In genomic region chr11:118047749-118048148, GRCh38 we compare ENCODE assay signal across 27 cellular contexts. TPM values are rescaled to one million over a fixed set of nuclear protein-coding genes. Genes with fewer than 3 reads are reported as not detected.
A peak's percentile ranks its signal among the peaks of the same experiment; 100 is the strongest.
DNase-seq lines count a peak whose midpoint lies in the region; ATAC-seq lines count a peak whose summit lies in the region.
"Had no signal": no experiment of that assay in that cellular context is flagged by ENCODE, and none has a peak within 500 bp of the region (broad histone marks: within the 10 kb centered on the region; RNA-seq: fewer than 3 reads in every experiment).

No MANE protein-coding gene starts in this region.

- H2AFZ ChIP-seq in GM23248, result no peak overlapping the region

- H4K20me1 ChIP-seq in GM23248 (ENCODE audit: insufficient read depth), result no peaks in the 10 kb centered on the region
- H4K20me1 ChIP-seq: BLaER1 treated with 17β-estradiol and CSF1 and Interleukin-3, amounts not matched to agents 10 nM and 100 nM had no signal

- no peak for DNase-seq in activated naive CD8-positive, alpha-beta T cell treated with anti-CD3 and anti-CD28 coated beads for 36 hours
- DNase-seq in T-cell (no peak), GM23248 (no peak)
- DNase-seq in activated naive CD8-positive, alpha-beta T cell treated with anti-CD3 and anti-CD28 coated beads, Interleukin-2, amount 50 U/mL, for 24 hours, result no peak
- DNase-seq in NK-92 treated with Interleukin-12 subunit alpha and Interleukin-12 subunit beta, amount 100 ng/mL, for 24 hours (lab: John Stamatoyannopoulos, UW), result no peak
- DNase-seq: activated CD4-positive, CD25-positive, alpha-beta regulatory T cell treated with anti-CD3 and anti-CD28 coated beads, Interleukin-2, amount 50 U/mL, for 72 hours; cerebellar nuclear complex; mesenchymal stem cell; NCI-H1092 treated with DMSO at 0.1 percent for 48 hours; NCI-H1930; NCI-H2227 treated with DMSO at 0.1 percent for 48 hours; NCI-H748 treated with DMSO at 0.1 percent for 48 hours; occipital lobe; retina; small intestine; trophoblast cell had no signal

- H3K79me2 ChIP-seq in GM23248 (ENCODE audit: insufficient read depth), result no peaks in the 10 kb centered on the region

- H3K9me3 ChIP-seq in GM23248 (ENCODE audit: low read depth), result no peaks in the 10 kb centered on the region
- H3K9me3 ChIP-seq: BLaER1 treated with 17β-estradiol and CSF1 and Interleukin-3, amounts not matched to agents 10 nM and 100 nM had no signal

- H3K4me2 ChIP-seq in GM23248 (ENCODE audit: unreplicated experiment), result no peak overlapping the region

- no peaks in the 10 kb centered on the region for H3K27me3 Mint-ChIP-seq in activated naive CD8-positive, alpha-beta T cell
- no peaks in the 10 kb centered on the region for H3K27me3 Mint-ChIP-seq in activated naive CD8-positive, alpha-beta T cell treated with anti-CD3 and anti-CD28 coated beads for 36 hours
- no peaks in the 10 kb centered on the region for H3K27me3 Mint-ChIP-seq in T-cell
- H3K27me3 Mint-ChIP-seq in activated naive CD8-positive, alpha-beta T cell treated with anti-CD3 and anti-CD28 coated beads, Interleukin-2, amount 50 U/mL, for 24 hours, result no peaks in the 10 kb centered on the region
- H3K27me3 Mint-ChIP-seq in stimulated activated memory B cell treated with anti-CD40 and anti-IgM and Interleukin-4, amounts not matched to agents 10 μg/mL and 1 μg/mL and 100 μg/mL, for 72 hours, result no peaks in the 10 kb centered on the region

- no peaks in the 10 kb centered on the region for H3K9me3 Mint-ChIP-seq in activated naive CD8-positive, alpha-beta T cell (ENCODE audit: low read depth)
- H3K9me3 Mint-ChIP-seq in activated naive CD8-positive, alpha-beta T cell treated with anti-CD3 and anti-CD28 coated beads for 36 hours, result no peaks in the 10 kb centered on the region
- no peaks in the 10 kb centered on the region for H3K9me3 Mint-ChIP-seq in T-cell
- no peaks in the 10 kb centered on the region for H3K9me3 Mint-ChIP-seq in activated naive CD8-positive, alpha-beta T cell treated with anti-CD3 and anti-CD28 coated beads, Interleukin-2, amount 50 U/mL, for 24 hours
- H3K9me3 Mint-ChIP-seq in stimulated activated memory B cell treated with anti-CD40 and anti-IgM and Interleukin-4, amounts not matched to agents 10 μg/mL and 1 μg/mL and 100 μg/mL, for 72 hours, result no peaks in the 10 kb centered on the region

- H3K4me3 Mint-ChIP-seq in activated naive CD8-positive, alpha-beta T cell, result peak overlapping the region; percentile 5
- no peak overlapping the region for H3K4me3 Mint-ChIP-seq in activated naive CD8-positive, alpha-beta T cell treated with anti-CD3 and anti-CD28 coated beads for 36 hours
- peak overlapping the region in 1 of 3 donors; percentile 56 for H3K4me3 Mint-ChIP-seq in T-cell
- no peak overlapping the region for H3K4me3 Mint-ChIP-seq in activated naive CD8-positive, alpha-beta T cell treated with anti-CD3 and anti-CD28 coated beads, Interleukin-2, amount 50 U/mL, for 24 hours
- no peak overlapping the region for H3K4me3 Mint-ChIP-seq in stimulated activated memory B cell treated with anti-CD40 and anti-IgM and Interleukin-4, amounts not matched to agents 10 μg/mL and 1 μg/mL and 100 μg/mL, for 72 hours

- no peak overlapping the region for H3K9ac ChIP-seq in GM23248
- H3K9ac ChIP-seq: BLaER1 treated with 17β-estradiol and CSF1 and Interleukin-3, amounts not matched to agents 10 nM and 100 nM had no signal

- CTCF ChIA-PET in T-cell (lab: Charles Lee), result interaction anchor here in 1 of 2 donors (3.2 kb wide), 1 partner anchor 97 kb away, joined by 10 read pairs; no protein-coding TSS in a partner anchor

- H3K4me3 ChIP-seq in GM23248, result no peak overlapping the region
- H3K4me3 ChIP-seq: BLaER1 treated with 17β-estradiol and CSF1 and Interleukin-3, amounts not matched to agents 10 nM and 100 nM; K562 had no signal

- in situ Hi-C loops in GM23248 (cut with MboI), result no loop called here

- no peaks in the 10 kb centered on the region for H3F3A ChIP-seq in GM23248 (ENCODE audit: insufficient read depth)

- WGBS in GM23248 (ENCODE audit: low coverage in 1 of 2, low lambda C conversion rate in 2 of 2, missing lambda C conversion rate in 2 of 2), 2 experiments, result 22 to 34% methylated on average over 4 of the region's 4 CpGs

- no peaks in the 10 kb centered on the region for H3K36me3 Mint-ChIP-seq in activated naive CD8-positive, alpha-beta T cell
- no peaks in the 10 kb centered on the region for H3K36me3 Mint-ChIP-seq in activated naive CD8-positive, alpha-beta T cell treated with anti-CD3 and anti-CD28 coated beads for 36 hours
- H3K36me3 Mint-ChIP-seq in T-cell, result no peaks in the 10 kb centered on the region
- H3K36me3 Mint-ChIP-seq in activated naive CD8-positive, alpha-beta T cell treated with anti-CD3 and anti-CD28 coated beads, Interleukin-2, amount 50 U/mL, for 24 hours (ENCODE audit: low read depth), result no peaks in the 10 kb centered on the region
- H3K36me3 Mint-ChIP-seq in stimulated activated memory B cell treated with anti-CD40 and anti-IgM and Interleukin-4, amounts not matched to agents 10 μg/mL and 1 μg/mL and 100 μg/mL, for 72 hours, result no peaks in the 10 kb centered on the region

- H3K4me1 ChIP-seq in GM23248 (ENCODE audit: insufficient read depth), result no peaks in the 10 kb centered on the region

- no peaks in the 10 kb centered on the region for H3K9me2 ChIP-seq in GM23248 (ENCODE audit: insufficient read depth)

- no peak overlapping the region for H3K27ac ChIP-seq in GM23248
- H3K27ac ChIP-seq: BLaER1 treated with 17β-estradiol and CSF1 and Interleukin-3, amounts not matched to agents 10 nM and 100 nM had no signal

- POLR2A ChIA-PET in T-cell (lab: Charles Lee), result interaction anchor here (0.6 to 1.0 kb wide), 3 partner anchors 46 to 62 kb away, joined by 3 to 4 read pairs (median 3); partner anchors contain the start of gene IL10RA (in 1 of the 2)

- no peak for ATAC-seq in T-cell (replicated peaks in 1 of 4)
- no peak for ATAC-seq in activated naive CD8-positive, alpha-beta T cell treated with anti-CD3 and anti-CD28 coated beads, Interleukin-2, amount 50 U/mL, for 24 hours
- no peak for ATAC-seq in stimulated activated memory B cell treated with anti-CD40 and anti-IgM and Interleukin-4, amounts not matched to agents 10 μg/mL and 1 μg/mL and 100 μg/mL, for 72 hours
- ATAC-seq: HCT116, K562, left lobe of liver had no signal

- H3K36me3 ChIP-seq in GM23248 (ENCODE audit: low read depth), result no peaks in the 10 kb centered on the region
- H3K36me3 ChIP-seq: BLaER1 treated with 17β-estradiol and CSF1 and Interleukin-3, amounts not matched to agents 10 nM and 100 nM had no signal

- H3K27ac Mint-ChIP-seq in activated naive CD8-positive, alpha-beta T cell, result peak overlapping the region; percentile 90
- H3K27ac Mint-ChIP-seq in activated naive CD8-positive, alpha-beta T cell treated with anti-CD3 and anti-CD28 coated beads for 36 hours, result no peak overlapping the region
- H3K27ac Mint-ChIP-seq in T-cell, result peak overlapping the region; percentile 87 to 92
- peak overlapping the region; percentile 94 for H3K27ac Mint-ChIP-seq in activated naive CD8-positive, alpha-beta T cell treated with anti-CD3 and anti-CD28 coated beads, Interleukin-2, amount 50 U/mL, for 24 hours
- peak overlapping the region; percentile 79 for H3K27ac Mint-ChIP-seq in stimulated activated memory B cell treated with anti-CD40 and anti-IgM and Interleukin-4, amounts not matched to agents 10 μg/mL and 1 μg/mL and 100 μg/mL, for 72 hours

- peaks cover 86% of the 10 kb centered on the region for H3K4me1 Mint-ChIP-seq in activated naive CD8-positive, alpha-beta T cell (ENCODE audit: low read depth)
- peaks cover 76% of the 10 kb centered on the region for H3K4me1 Mint-ChIP-seq in activated naive CD8-positive, alpha-beta T cell treated with anti-CD3 and anti-CD28 coated beads for 36 hours
- peaks cover 90 to 93% (median 93%) of the 10 kb centered on the region in 3 donors for H3K4me1 Mint-ChIP-seq in T-cell
- H3K4me1 Mint-ChIP-seq in activated naive CD8-positive, alpha-beta T cell treated with anti-CD3 and anti-CD28 coated beads, Interleukin-2, amount 50 U/mL, for 24 hours, result peaks cover 89% of the 10 kb centered on the region
- H3K4me1 Mint-ChIP-seq in stimulated activated memory B cell treated with anti-CD40 and anti-IgM and Interleukin-4, amounts not matched to agents 10 μg/mL and 1 μg/mL and 100 μg/mL, for 72 hours, result peaks cover 61% of the 10 kb centered on the region

- H3K27me3 ChIP-seq in GM23248 (replicated peaks; ENCODE audit: insufficient read depth), result peaks cover 12% of the 10 kb centered on the region
- H3K27me3 ChIP-seq: BLaER1 treated with 17β-estradiol and CSF1 and Interleukin-3, amounts not matched to agents 10 nM and 100 nM had no signal

RNA-seq across cellular contexts. Expression of gene TMPRSS4, which starts 29.1 kb away (rescaled TPM):
- not detected for total RNA-seq in activated naive CD8-positive, alpha-beta T cell treated with anti-CD3 and anti-CD28 coated beads for 36 hours
- under 1 TPM in 2 of 5 donors, not detected in 3; 0.51 to 0.66 TPM for total RNA-seq in T-cell
- not detected in 2 replicates for total RNA-seq in GM23248 (2014; rRNA removed; shearing (Covaris generic))
- polyA plus RNA-seq in GM23248 (2016; fragmentation: Nextera tagmentation; extraction: Ambion mirVana), result not detected in 2 replicates
- total RNA-seq: dermis microvascular lymphatic vessel endothelial cell, endothelial cell of umbilical vein, left lobe of liver, M059J, myocyte, occipital lobe had no signal
- polyA plus RNA-seq: AG04450, endothelial cell of umbilical vein had no signal

RNA-seq across cellular contexts. Expression of gene SMIM35, which starts 39.0 kb away (rescaled TPM):
- not detected for total RNA-seq in activated naive CD8-positive, alpha-beta T cell treated with anti-CD3 and anti-CD28 coated beads for 36 hours
- total RNA-seq in T-cell, result 1 to 10 TPM in 1 of 5 donors, under 1 TPM in 4; 0.28 to 1.0 (median 0.36) TPM
- total RNA-seq in GM23248 (2014; rRNA removed; shearing (Covaris generic)), result not detected in 2 replicates
- not detected in 2 replicates for polyA plus RNA-seq in GM23248 (2016; fragmentation: Nextera tagmentation; extraction: Ambion mirVana)
- total RNA-seq: dermis microvascular lymphatic vessel endothelial cell, endothelial cell of umbilical vein, K562, M059J, myocyte, occipital lobe had no signal
- polyA plus RNA-seq: AG04450, endothelial cell of umbilical vein had no signal
